19 cellular contexts compared by ENCODE assay signal in the genomic region with DNA sequence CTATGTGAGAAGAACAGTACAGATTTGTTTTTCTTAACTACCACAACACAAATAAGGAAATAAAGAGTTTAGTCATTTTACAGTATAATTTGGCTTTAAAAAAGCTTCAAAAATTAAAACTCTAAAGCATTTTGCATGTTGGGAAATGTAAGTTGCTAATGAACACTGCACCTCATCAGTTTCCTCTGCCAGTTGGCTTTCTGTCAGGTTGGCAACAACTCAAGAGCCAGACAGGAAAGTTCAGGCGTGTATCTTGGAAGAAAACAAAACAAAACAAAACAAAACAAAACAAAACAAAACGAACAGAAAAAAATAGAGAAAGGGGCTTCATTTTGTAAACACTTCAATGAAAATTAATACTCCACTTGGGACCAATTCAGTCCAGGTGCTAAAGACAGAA.
A peak's percentile ranks its signal among the peaks of the same experiment; 100 is the strongest.
DNase-seq lines count a peak whose midpoint lies in the region; TF ChIP-seq lines count a peak whose summit lies in the region.
"Had no signal": no experiment of that assay in that cellular context is flagged by ENCODE, and none has a peak within 500 bp of the region (broad histone marks: within the 10 kb centered on the region; RNA-seq: fewer than 3 reads in every experiment).

No MANE protein-coding gene starts in this region.

- H3K4me3 ChIP-seq in MG63, result no peak overlapping the region
- H3K4me3 ChIP-seq in suprapubic skin, result no peak overlapping the region
- H3K4me3 ChIP-seq: pancreas, smooth muscle cell, thoracic aorta had no signal

- H3K4me1 ChIP-seq in suprapubic skin, result peaks cover 20% of the 10 kb centered on the region

- peak; percentile 14 for DNase-seq in DMS79 treated with DMSO at 0.1 percent for 48 hours (lab: John Stamatoyannopoulos, UW)
- peak; percentile 62 for DNase-seq in MG63
- no peak for DNase-seq in endothelial cell (ENCODE audit: low spot score)
- DNase-seq in mucosa of gallbladder (ENCODE audit: low spot score), result peak; percentile 19
- DNase-seq in NCI-H774 (lab: John Stamatoyannopoulos, UW), result no peak
- no peak for DNase-seq in osteocyte (ENCODE audit: extremely low spot score, unreplicated experiment)
- no peak for DNase-seq in suprapubic skin (ENCODE audit: low spot score in 2 of 2)
- DNase-seq in chondrocyte (ENCODE audit: low spot score), result no peak
- DNase-seq: AML-193, Calu3, GF-D8, GOT3, NCI-H226 had no signal

- H3K36me3 Mint-ChIP-seq in endothelial cell (ENCODE audit: low read depth, unreplicated experiment) (no peaks in the 10 kb centered on the region), osteocyte (ENCODE audit: unreplicated experiment) (no peaks in the 10 kb centered on the region), chondrocyte (ENCODE audit: low read depth) (no peaks in the 10 kb centered on the region)
- H3K36me3 Mint-ChIP-seq: brain had no signal

- no peaks in the 10 kb centered on the region for H3K9me3 Mint-ChIP-seq in endothelial cell (ENCODE audit: unreplicated experiment)
- no peaks in the 10 kb centered on the region for H3K9me3 Mint-ChIP-seq in osteocyte (ENCODE audit: unreplicated experiment)
- H3K9me3 Mint-ChIP-seq in chondrocyte (ENCODE audit: low read depth), result no peaks in the 10 kb centered on the region
- H3K9me3 Mint-ChIP-seq: brain, IgD-negative memory B cell had no signal

- TF ChIP-seq CTCF in endothelial cell (IDR thresholded peaks at IDR 0.05; ENCODE audit: unreplicated experiment), result no peak
- TF ChIP-seq CTCF in osteocyte (IDR thresholded peaks at IDR 0.05), result no peak
- TF ChIP-seq CTCF in suprapubic skin (IDR thresholded peaks at IDR 0.05), result no peak
- TF ChIP-seq CTCF in chondrocyte (IDR thresholded peaks at IDR 0.05), result no peak

- no peaks in the 10 kb centered on the region for H3K27me3 ChIP-seq in MG63
- no peaks in the 10 kb centered on the region for H3K27me3 ChIP-seq in suprapubic skin
- H3K27me3 ChIP-seq: pancreas had no signal

- peaks cover 2% of the 10 kb centered on the region for H3K4me1 Mint-ChIP-seq in endothelial cell (ENCODE audit: unreplicated experiment)
- H3K4me1 Mint-ChIP-seq in osteocyte (ENCODE audit: unreplicated experiment), result peaks cover 5% of the 10 kb centered on the region
- peaks cover 14% of the 10 kb centered on the region for H3K4me1 Mint-ChIP-seq in chondrocyte (ENCODE audit: low read depth)

- peak overlapping the region; percentile 55 for H3K27ac Mint-ChIP-seq in endothelial cell (ENCODE audit: unreplicated experiment)
- H3K27ac Mint-ChIP-seq in osteocyte (ENCODE audit: unreplicated experiment), result no peak overlapping the region
- no peak overlapping the region for H3K27ac Mint-ChIP-seq in chondrocyte (ENCODE audit: unreplicated experiment)
- H3K27ac Mint-ChIP-seq: activated naive CD4-positive, alpha-beta T cell treated with anti-CD3 and anti-CD28 coated beads, Interleukin-2, amount 50 U/mL, for 72 hours; IgD-negative memory B cell had no signal

- peaks cover 16% of the 10 kb centered on the region for H3K36me3 ChIP-seq in MG63
- H3K36me3 ChIP-seq in suprapubic skin, result no peaks in the 10 kb centered on the region
- H3K36me3 ChIP-seq: pancreas, thoracic aorta had no signal

- H3K27me3 Mint-ChIP-seq in endothelial cell (ENCODE audit: unreplicated experiment) (no peaks in the 10 kb centered on the region), osteocyte (ENCODE audit: unreplicated experiment) (no peaks in the 10 kb centered on the region), chondrocyte (ENCODE audit: low read depth) (no peaks in the 10 kb centered on the region)
- H3K27me3 Mint-ChIP-seq: brain, IgD-negative memory B cell had no signal

- H3K9me3 ChIP-seq in MG63, result no peaks in the 10 kb centered on the region
- no peaks in the 10 kb centered on the region for H3K9me3 ChIP-seq in suprapubic skin
- H3K9me3 ChIP-seq: pancreas, thoracic aorta had no signal

- no peak for TF ChIP-seq POLR2A in suprapubic skin (IDR thresholded peaks at IDR 0.05)

- H3K4me3 Mint-ChIP-seq in endothelial cell (ENCODE audit: unreplicated experiment), result no peak overlapping the region
- H3K4me3 Mint-ChIP-seq in osteocyte (ENCODE audit: unreplicated experiment), result no peak overlapping the region
- no peak overlapping the region for H3K4me3 Mint-ChIP-seq in chondrocyte (ENCODE audit: unreplicated experiment)
- H3K4me3 Mint-ChIP-seq: brain, IgD-negative memory B cell had no signal

- no peak overlapping the region for H3K27ac ChIP-seq in suprapubic skin
- H3K27ac ChIP-seq: pancreas, thoracic aorta had no signal

- WGBS in suprapubic skin, result 18% methylated on average over 2 of the region's 2 CpGs

- TF ChIP-seq EP300 in suprapubic skin (IDR thresholded peaks at IDR 0.05), result no peak

Comparison
In these comparisons a context has a peak if more than half of its experiments do, and no peak if none do; other contexts are left out.
1. DNase-seq: peak in DMS79 treated with DMSO at 0.1 percent for 48 hours (single experiment), MG63 (single experiment) and mucosa of gallbladder (single experiment); none in endothelial cell (single experiment), NCI-H774 (single experiment), osteocyte (single experiment), suprapubic skin (0 of 2) and chondrocyte (single experiment).